Comparison of ENCODE assay signal across 8 cellular contexts in genomic region chr15:41429003-41429890, GRCh38. TPM values are rescaled to one million over a fixed set of nuclear protein-coding genes. Genes with fewer than 3 reads are reported as not detected.
A peak's percentile ranks its signal among the peaks of the same experiment; 100 is the strongest.
DNase-seq lines count a peak whose midpoint lies in the region; ATAC-seq and TF ChIP-seq lines count a peak whose summit lies in the region.

No MANE protein-coding gene starts in this region.

- ATAC-seq in GM21360 (IDR thresholded peaks at IDR 0.05; ENCODE audit: unreplicated experiment), result peak; percentile 59
- peak; percentile 43 for ATAC-seq in HG03575 (IDR thresholded peaks at IDR 0.05; ENCODE audit: extremely low read depth, insufficient number of reproducible peaks, low FRiP score, unreplicated experiment)

- no peak overlapping the region for H3K4me3 ChIP-seq in CD8-positive, alpha-beta memory T cell (ENCODE audit: low read length)
- no peak overlapping the region for H3K4me3 ChIP-seq in fibroblast of villous mesenchyme (ENCODE audit: low read depth, low read length)
- no peak overlapping the region for H3K4me3 ChIP-seq in BE2C (ENCODE audit: low read depth, low read length)

- peaks cover 12% of the 10 kb centered on the region for H3K4me1 ChIP-seq in CD8-positive, alpha-beta memory T cell (ENCODE audit: insufficient read depth, low read length)
- no peaks in the 10 kb centered on the region for H3K4me1 ChIP-seq in BE2C

- H3K4me3 Mint-ChIP-seq in CD8-positive, alpha-beta memory T cell, result peak overlapping the region; percentile 7 to 59 (median 41)

- POLR2A ChIA-PET in CD8-positive, alpha-beta memory T cell (lab: Charles Lee), result no interaction called here

- no peak for DNase-seq in CD8-positive, alpha-beta memory T cell
- DNase-seq in fibroblast of villous mesenchyme (ENCODE audit: low read depth) (peak; percentile 69), substantia nigra (lab: John Stamatoyannopoulos, UW) (no peak), GF-D8 (lab: John Stamatoyannopoulos, UW) (no peak), BE2C (no peak), activated gamma-delta T cell (lab: John Stamatoyannopoulos, UW) (no peak)

- H3K27ac ChIP-seq in CD8-positive, alpha-beta memory T cell (ENCODE audit: low read depth, low read length), result peak overlapping the region; percentile 47
- H3K27ac ChIP-seq in substantia nigra (ENCODE audit: low read depth, low read length, poor library complexity, severe bottlenecking), result no peak overlapping the region

- H3K27me3 Mint-ChIP-seq in CD8-positive, alpha-beta memory T cell, result peaks cover 0 to 1% of the 10 kb centered on the region in 2 donors

- TF ChIP-seq CTCF in fibroblast of villous mesenchyme (IDR thresholded peaks at IDR 0.05; ENCODE audit: insufficient read depth, low read depth, low read length) (no peak), BE2C (IDR thresholded peaks at IDR 0.05; ENCODE audit: low read depth, low read length) (no peak)

- H3K9me3 ChIP-seq in CD8-positive, alpha-beta memory T cell (ENCODE audit: low read length), result no peaks in the 10 kb centered on the region
- H3K9me3 ChIP-seq in BE2C, result no peaks in the 10 kb centered on the region

- no peaks in the 10 kb centered on the region for H3K27me3 ChIP-seq in CD8-positive, alpha-beta memory T cell (ENCODE audit: insufficient read depth, low read length, poor library complexity, severe bottlenecking)
- no peaks in the 10 kb centered on the region for H3K27me3 ChIP-seq in BE2C

- H3K36me3 Mint-ChIP-seq in CD8-positive, alpha-beta memory T cell, result peaks cover 0 to 7% (median 2%) of the 10 kb centered on the region in 3 donors

- H3K4me1 Mint-ChIP-seq in CD8-positive, alpha-beta memory T cell, result peaks cover 17 to 29% (median 26%) of the 10 kb centered on the region in 3 donors

- H3K36me3 ChIP-seq in CD8-positive, alpha-beta memory T cell (ENCODE audit: insufficient read depth, low read length), result no peaks in the 10 kb centered on the region
- H3K36me3 ChIP-seq in BE2C, result peaks cover 4% of the 10 kb centered on the region; the same call in 1 of the 2 replicates

- H3K9me3 Mint-ChIP-seq in CD8-positive, alpha-beta memory T cell, result no peaks in the 10 kb centered on the region

- peak overlapping the region; percentile 0 to 88 (median 68) for H3K27ac Mint-ChIP-seq in CD8-positive, alpha-beta memory T cell

- CTCF ChIA-PET in CD8-positive, alpha-beta memory T cell (lab: Charles Lee), result interaction anchor here (1.2 kb wide), 1 partner anchor 26 kb away, joined by 3 read pairs; no protein-coding TSS in a partner anchor

RNA-seq across cellular contexts. Expression of gene RTF1, which starts 12.4 kb away (rescaled TPM):
- total RNA-seq in CD8-positive, alpha-beta memory T cell, result 10 to 100 TPM; 32.9 to 35.5 TPM
- 28.2 TPM for polyA plus RNA-seq in CD8-positive, alpha-beta memory T cell
- 30.0 and 37.1 TPM in 2 replicates for total RNA-seq in fibroblast of villous mesenchyme
- 20.5 TPM for polyA plus RNA-seq in BE2C (2012; ENCODE audit: insufficient read depth, insufficient read length, low read depth)

RNA-seq across cellular contexts. Expression of gene NDUFAF1, which starts 27.0 kb away (rescaled TPM):
- total RNA-seq in CD8-positive, alpha-beta memory T cell, result 10 to 100 TPM; 19.9 to 20.8 TPM
- 22.6 TPM for polyA plus RNA-seq in CD8-positive, alpha-beta memory T cell
- total RNA-seq in fibroblast of villous mesenchyme, result 27.4 and 28.5 TPM in 2 replicates
- 35.0 TPM for polyA plus RNA-seq in BE2C (2012; ENCODE audit: insufficient read depth, insufficient read length, low read depth)
